Comparison of ENCODE assay signal across 9 cellular contexts in genomic region chr6:101226677-101227135, GRCh38.
DNase-seq lines count a peak whose midpoint lies in the region; ATAC-seq and TF ChIP-seq lines count a peak whose summit lies in the region.
"Had no signal": no experiment of that assay in that cellular context is flagged by ENCODE, and none has a peak within 500 bp of the region (broad histone marks: within the 10 kb centered on the region; RNA-seq: fewer than 3 reads in every experiment).

No MANE protein-coding gene starts in this region.

- H3K4me2 ChIP-seq in OCI-LY1 (ENCODE audit: low read length), result no peak overlapping the region

- H3K27me3 ChIP-seq in BE2C (no peaks in the 10 kb centered on the region), OCI-LY1 (ENCODE audit: insufficient read depth, low read length) (no peaks in the 10 kb centered on the region)
- H3K27me3 ChIP-seq: right atrium auricular region had no signal

- H3K9ac ChIP-seq in OCI-LY1 (ENCODE audit: low read length), result no peak overlapping the region

- H3F3A ChIP-seq in OCI-LY1 (ENCODE audit: insufficient read depth, low read length), result no peaks in the 10 kb centered on the region

- H3K36me3 ChIP-seq in BE2C, result no peaks in the 10 kb centered on the region
- no peaks in the 10 kb centered on the region for H3K36me3 ChIP-seq in OCI-LY1 (ENCODE audit: insufficient read depth, low read length)
- H3K36me3 ChIP-seq: right atrium auricular region had no signal

- H2AFZ ChIP-seq in OCI-LY1 (ENCODE audit: low read length), result no peak overlapping the region

- peak; percentile 75 for ATAC-seq in GM18868 (IDR thresholded peaks at IDR 0.05; ENCODE audit: unreplicated experiment)
- ATAC-seq in HG03045 (IDR thresholded peaks at IDR 0.05; ENCODE audit: unreplicated experiment), result no peak
- no peak for ATAC-seq in HG03442 (IDR thresholded peaks at IDR 0.05; ENCODE audit: unreplicated experiment)
- ATAC-seq in HG03342 (IDR thresholded peaks at IDR 0.05; ENCODE audit: unreplicated experiment), result no peak

- H3K9me3 ChIP-seq in BE2C (no peaks in the 10 kb centered on the region), OCI-LY1 (ENCODE audit: low read length) (no peaks in the 10 kb centered on the region)
- H3K9me3 ChIP-seq: right atrium auricular region had no signal

- no peaks in the 10 kb centered on the region for H4K20me1 ChIP-seq in OCI-LY1 (ENCODE audit: insufficient read depth, low read length)

- H3K27ac ChIP-seq in OCI-LY1 (ENCODE audit: low read depth, low read length, poor library complexity, severe bottlenecking), result no peak overlapping the region
- H3K27ac ChIP-seq: right atrium auricular region had no signal

- H3K9me2 ChIP-seq in OCI-LY1 (ENCODE audit: low read depth, low read length), result no peaks in the 10 kb centered on the region

- H3K79me2 ChIP-seq in OCI-LY1 (ENCODE audit: insufficient read depth, low read length), result no peaks in the 10 kb centered on the region

- H3K4me3 ChIP-seq in BE2C (ENCODE audit: low read depth, low read length), result no peak overlapping the region
- no peak overlapping the region for H3K4me3 ChIP-seq in OCI-LY1 (ENCODE audit: low read depth, low read length, poor library complexity, severe bottlenecking)
- H3K4me3 ChIP-seq: right atrium auricular region had no signal

- TF ChIP-seq CTCF in BE2C (IDR thresholded peaks at IDR 0.05; ENCODE audit: low read depth, low read length) (peak; percentile 68), OCI-LY1 (IDR thresholded peaks at IDR 0.05; ENCODE audit: low read length) (peak; percentile 42)

- H3K4me1 ChIP-seq in BE2C (no peaks in the 10 kb centered on the region), OCI-LY1 (ENCODE audit: insufficient read depth, low read length, severe bottlenecking) (no peaks in the 10 kb centered on the region)
- H3K4me1 ChIP-seq: right atrium auricular region had no signal

- peak; percentile 61 for DNase-seq in BE2C
- DNase-seq in hepatic stellate cell (ENCODE audit: low spot score), result peak; percentile 4
- no peak for DNase-seq in middle frontal gyrus (ENCODE audit: extremely low spot score, low spot score)
